Comparison of ENCODE assay signal across 18 cellular contexts in the genomic region with DNA sequence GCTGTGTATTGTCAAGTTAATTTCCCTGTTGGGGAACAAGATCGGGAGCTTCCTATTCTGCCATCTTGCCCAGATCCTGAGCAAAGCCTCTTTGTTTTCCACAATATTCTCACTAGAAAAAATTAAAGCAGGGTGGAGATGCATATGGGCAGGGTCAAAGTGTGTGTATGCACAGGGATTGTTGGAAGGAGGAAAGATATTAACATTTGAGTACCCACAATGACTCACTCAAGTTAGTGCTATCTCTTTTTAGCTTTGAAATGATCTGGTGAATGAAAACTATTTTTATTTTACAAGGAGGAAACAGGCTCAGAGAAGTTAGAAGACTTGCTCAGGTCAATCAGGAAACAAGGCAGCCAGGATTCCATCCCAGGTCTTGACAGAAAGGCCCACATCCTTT. TPM values are rescaled to one million over a fixed set of nuclear protein-coding genes. Genes with fewer than 3 reads are reported as not detected.
DNase-seq lines count a peak whose midpoint lies in the region; ATAC-seq and TF ChIP-seq lines count a peak whose summit lies in the region.
"Had no signal": no experiment of that assay in that cellular context is flagged by ENCODE, and none has a peak within 500 bp of the region (broad histone marks: within the 10 kb centered on the region; RNA-seq: fewer than 3 reads in every experiment).

No MANE protein-coding gene starts in this region.

- H2AFZ ChIP-seq in SK-N-SH (ENCODE audit: low read depth) = no peak overlapping the region
- no peak overlapping the region for H2AFZ ChIP-seq in smooth muscle cell (ENCODE audit: low read depth)
- H2AFZ ChIP-seq: parathyroid adenoma had no signal

- DNase-seq in SK-N-SH (no peak), amniotic epithelial cell (ENCODE audit: low read depth) (peak; percentile 58), glomerular visceral epithelial cell (ENCODE audit: extremely low spot score) (peak; percentile 33), smooth muscle cell (lab: John Stamatoyannopoulos, UW; ENCODE audit: unreplicated experiment) (no peak), NK-92 (lab: John Stamatoyannopoulos, UW; ENCODE audit: unreplicated experiment) (no peak), SJCRH30 (no peak)
- DNase-seq: activated CD4-positive, alpha-beta T cell treated with anti-CD3 and anti-CD28 coated beads for 36 hours; activated naive CD4-positive, alpha-beta T cell; hippocampal formation; NCI-H1417 treated with DMSO at 0.1 percent for 48 hours had no signal

- no peaks in the 10 kb centered on the region; the same call in 1 of the 2 replicates for H3K79me2 ChIP-seq in SK-N-SH (ENCODE audit: insufficient read depth)
- H3K79me2 ChIP-seq in smooth muscle cell (ENCODE audit: low read depth) = no peaks in the 10 kb centered on the region
- H3K79me2 ChIP-seq: parathyroid adenoma had no signal

- peaks cover 9% of the 10 kb centered on the region for H3F3A ChIP-seq in SK-N-SH (replicated peaks; ENCODE audit: insufficient read depth)
- H3F3A ChIP-seq in smooth muscle cell (ENCODE audit: low read depth) = peaks cover 3% of the 10 kb centered on the region

- no peak for TF ChIP-seq EP300 in SK-N-SH (IDR thresholded peaks at IDR 0.05; ENCODE audit: borderline replicate concordance in 1 of 2, low read depth in 1 of 2, low read length in 1 of 2)

- no peak for TF ChIP-seq CTCF in SK-N-SH (IDR thresholded peaks at IDR 0.05)
- TF ChIP-seq CTCF in smooth muscle cell (IDR thresholded peaks at IDR 0.05; ENCODE audit: borderline replicate concordance, insufficient read depth, poor library complexity, severe bottlenecking) = no peak

- H3K9me3 ChIP-seq in SK-N-SH (peaks cover 14% of the 10 kb centered on the region; the same call in 1 of the 2 replicates), smooth muscle cell (replicated peaks; ENCODE audit: low read depth) (peaks cover 13% of the 10 kb centered on the region), SJCRH30 (replicated peaks) (peaks cover 3% of the 10 kb centered on the region; the same call in 1 of the 2 replicates)

- ATAC-seq in SK-N-SH treated with all-trans-retinoic acid at 6 μM for 48 hours = no peak; the same call in 1 of the 3 replicates
- ATAC-seq in HG02870 (IDR thresholded peaks at IDR 0.05; ENCODE audit: unreplicated experiment) = no peak
- ATAC-seq: activated CD4-positive, alpha-beta T cell treated with anti-CD3 and anti-CD28 coated beads for 36 hours; stimulated activated effector memory CD8-positive, alpha-beta T cell treated with anti-CD3 and anti-CD28 coated beads, Interleukin-12 subunit alpha, Interleukin-12 subunit beta, amount 100 ng/mL, for 72 hours had no signal

- H3K9me2 ChIP-seq in SK-N-SH = no peaks in the 10 kb centered on the region

- no peaks in the 10 kb centered on the region for H3K27me3 ChIP-seq in SK-N-SH (ENCODE audit: insufficient read depth)
- H3K27me3 ChIP-seq in smooth muscle cell (ENCODE audit: low read depth) = no peaks in the 10 kb centered on the region
- no peaks in the 10 kb centered on the region for H3K27me3 ChIP-seq in SJCRH30
- H3K27me3 ChIP-seq: esophagus muscularis mucosa had no signal

- H3K27ac ChIP-seq in SK-N-SH (ENCODE audit: low read depth in 2 of 2, low read length in 1 of 2) = peak overlapping the region in 1 of 2 experiments; percentile 48; a peak in 1 of 4 replicates
- H3K27ac ChIP-seq in smooth muscle cell (ENCODE audit: low read depth) = no peak overlapping the region
- H3K27ac ChIP-seq in SJCRH30 = no peak overlapping the region
- H3K27ac ChIP-seq: 22Rv1, C4-2B, KMS-11, parathyroid adenoma had no signal

- POLR2A ChIA-PET in SK-N-SH (lab: Yijun Ruan, JAX) = no interaction called here

- H3K4me1 ChIP-seq in SK-N-SH (ENCODE audit: control insufficient read depth in 1 of 2, insufficient read depth in 2 of 2, low read depth in 1 of 2, low read length in 1 of 2) (no peaks in the 10 kb centered on the region; a peak in 1 of 4 replicates), smooth muscle cell (ENCODE audit: low read depth) (peaks cover 2% of the 10 kb centered on the region), SJCRH30 (peaks cover 24% of the 10 kb centered on the region)
- H3K4me1 ChIP-seq: parathyroid adenoma had no signal

- CTCF ChIA-PET in SK-N-SH (lab: Yijun Ruan, JAX) = interaction anchor here (1.7 to 2.6 kb wide), 2 partner anchors 9 to 18 kb away, joined by 4 to 7 read pairs; no protein-coding TSS in a partner anchor

- H3K4me2 ChIP-seq in SK-N-SH = peak overlapping the region; percentile 27; the same call in 1 of the 2 replicates
- H3K4me2 ChIP-seq in smooth muscle cell = peak overlapping the region; percentile 73
- H3K4me2 ChIP-seq: KMS-11 had no signal

- H3K9ac ChIP-seq in SK-N-SH (no peak overlapping the region), smooth muscle cell (ENCODE audit: low read depth) (no peak overlapping the region)
- H3K9ac ChIP-seq: KMS-11, parathyroid adenoma had no signal

- 85% methylated on average over 1 of the region's 1 CpG for WGBS in SK-N-SH (ENCODE audit: low lambda C conversion rate)
- 95% methylated on average over 1 of the region's 1 CpG for WGBS in smooth muscle cell (ENCODE audit: low lambda C conversion rate)

- H4K20me1 ChIP-seq in SK-N-SH (ENCODE audit: insufficient read depth) (no peaks in the 10 kb centered on the region), smooth muscle cell (ENCODE audit: low read depth) (no peaks in the 10 kb centered on the region)

- H3K36me3 ChIP-seq in SK-N-SH (replicated peaks in 1 of 2; ENCODE audit: control insufficient read depth in 1 of 2, insufficient read depth in 2 of 2, low read length in 1 of 2) = peaks cover 0 to 14% of the 10 kb centered on the region in 2 experiments
- H3K36me3 ChIP-seq in smooth muscle cell (ENCODE audit: low read depth) = no peaks in the 10 kb centered on the region
- peaks cover 7% of the 10 kb centered on the region; the same call in 1 of the 2 replicates for H3K36me3 ChIP-seq in SJCRH30

- H3K4me3 ChIP-seq in SK-N-SH (ENCODE audit: low read depth in 2 of 2, low read length in 1 of 2) = no peak overlapping the region
- H3K4me3 ChIP-seq in smooth muscle cell = no peak overlapping the region
- no peak overlapping the region for H3K4me3 ChIP-seq in SJCRH30
- H3K4me3 ChIP-seq: esophagus muscularis mucosa had no signal

- no peak for TF ChIP-seq RAD21 in SK-N-SH (IDR thresholded peaks at IDR 0.05; ENCODE audit: low read length)

TF ChIP-seq in SK-N-SH, 30 proteins besides CTCF, POLR2A, EP300 and RAD21:
- no peak for TF ChIP-seq NFIC (IDR thresholded peaks at IDR 0.05; ENCODE audit: borderline replicate concordance)
- no peak for TF ChIP-seq TAF1 (IDR thresholded peaks at IDR 0.05; ENCODE audit: borderline replicate concordance, low read depth, low read length)

TF ChIP-seq in SK-N-SH treated with all-trans-retinoic acid at 6 μM for 48 hours, 23 proteins besides CTCF, POLR2A, EP300 and RAD21:
- TF ChIP-seq, protein P1, sequence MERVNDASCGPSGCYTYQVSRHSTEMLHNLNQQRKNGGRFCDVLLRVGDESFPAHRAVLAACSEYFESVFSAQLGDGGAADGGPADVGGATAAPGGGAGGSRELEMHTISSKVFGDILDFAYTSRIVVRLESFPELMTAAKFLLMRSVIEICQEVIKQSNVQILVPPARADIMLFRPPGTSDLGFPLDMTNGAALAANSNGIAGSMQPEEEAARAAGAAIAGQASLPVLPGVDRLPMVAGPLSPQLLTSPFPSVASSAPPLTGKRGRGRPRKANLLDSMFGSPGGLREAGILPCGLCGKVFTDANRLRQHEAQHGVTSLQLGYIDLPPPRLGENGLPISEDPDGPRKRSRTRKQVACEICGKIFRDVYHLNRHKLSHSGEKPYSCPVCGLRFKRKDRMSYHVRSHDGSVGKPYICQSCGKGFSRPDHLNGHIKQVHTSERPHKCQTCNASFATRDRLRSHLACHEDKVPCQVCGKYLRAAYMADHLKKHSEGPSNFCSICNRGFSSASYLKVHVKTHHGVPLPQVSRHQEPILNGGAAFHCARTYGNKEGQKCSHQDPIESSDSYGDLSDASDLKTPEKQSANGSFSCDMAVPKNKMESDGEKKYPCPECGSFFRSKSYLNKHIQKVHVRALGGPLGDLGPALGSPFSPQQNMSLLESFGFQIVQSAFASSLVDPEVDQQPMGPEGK (CRISPR knock-in tag; IDR thresholded peaks at IDR 0.05; ENCODE audit: borderline replicate concordance) = no peak
TF ChIP-seq in SK-N-SH treated with all-trans-retinoic acid at 6 μM for 48 hours: peak in this region for 0.

RNA-seq across cellular contexts. Expression of a gene that starts 6.7 kb away (rescaled TPM):
- polyA plus RNA-seq in SK-N-SH (2012; rRNA removed) = 0.03 TPM in 1 of 2 replicates, not detected in the other
- polyA plus RNA-seq in SK-N-SH (2012; cell fraction: cytosol; rRNA removed) = 0.03 and 0.08 TPM in 2 replicates
- 0.02 TPM in 1 of 2 replicates, not detected in the other for polyA plus RNA-seq in SK-N-SH (2012; cell fraction: nucleus; rRNA removed)
- total RNA-seq in smooth muscle cell = not detected in 2 replicates
- polyA plus RNA-seq in smooth muscle cell = not detected in 2 replicates
- not detected in 2 replicates for total RNA-seq in SJCRH30 (2014; rRNA removed; shearing (Covaris generic))
- total RNA-seq: activated CD4-positive, alpha-beta T cell treated with anti-CD3 and anti-CD28 coated beads for 36 hours had no signal

Comparison
In these comparisons a context has a peak if more than half of its experiments do, and no peak if none do; other contexts are left out.
1. DNase-seq: peak in amniotic epithelial cell (single experiment) and glomerular visceral epithelial cell (single experiment); none in SK-N-SH (single experiment), smooth muscle cell (single experiment), NK-92 (single experiment) and SJCRH30 (0 of 2).